17 cellular contexts compared by ENCODE assay signal in the genomic region with DNA sequence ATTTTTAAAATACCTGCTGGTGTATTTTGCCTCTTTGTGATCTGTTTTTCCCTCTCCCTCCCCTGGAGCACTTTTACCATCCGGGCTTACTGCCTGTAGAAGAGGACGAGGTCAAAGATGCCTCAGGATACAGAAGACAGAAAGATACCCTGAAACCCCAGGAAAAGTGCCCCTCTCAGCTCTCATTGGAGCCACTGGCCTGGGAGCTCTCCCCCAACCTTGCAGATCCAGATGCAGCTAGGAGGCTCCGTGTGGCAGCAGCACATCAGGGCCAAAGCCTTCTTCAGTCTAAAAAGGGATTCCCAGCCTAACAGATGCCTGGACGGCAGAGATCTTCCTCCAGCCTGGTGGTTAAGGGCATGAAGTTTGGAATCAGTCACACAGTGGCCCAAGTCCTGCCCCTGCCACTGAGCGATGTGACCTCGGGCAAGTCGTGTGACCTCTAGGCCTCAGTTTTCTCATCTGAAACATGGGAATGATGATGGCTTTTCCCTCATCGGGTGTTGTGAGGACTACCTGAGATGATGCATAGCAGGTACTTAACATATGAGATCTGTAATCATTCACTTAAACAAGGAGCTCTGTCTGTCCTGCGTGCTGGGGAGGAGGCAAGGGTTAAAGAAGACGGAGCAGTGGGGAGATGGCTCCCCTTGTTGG.
"Had no signal": no experiment of that assay in that cellular context is flagged by ENCODE, and none has a peak within 500 bp of the region (broad histone marks: within the 10 kb centered on the region; RNA-seq: fewer than 3 reads in every experiment).

No MANE protein-coding gene starts in this region.

- H3K79me2 ChIP-seq: parathyroid adenoma had no signal

- H3K9me3 ChIP-seq: left ventricle myocardium inferior, tibial nerve had no signal

- H3K27me3 ChIP-seq: brain microvascular endothelial cell had no signal

- H3K4me3 Mint-ChIP-seq: activated naive CD4-positive, alpha-beta T cell treated with anti-CD3 and anti-CD28 coated beads, Interleukin-2, amount 10 ng/mL, durations not matched to agents 7 days and 5 days; activated naive CD8-positive, alpha-beta T cell treated with anti-CD3 and anti-CD28 coated beads, Interleukin-2, amount 10 ng/mL, durations not matched to agents 7 days and 5 days; effector memory CD8-positive, alpha-beta T cell had no signal

- H3K4me1 Mint-ChIP-seq: activated naive CD4-positive, alpha-beta T cell treated with anti-CD3 and anti-CD28 coated beads, Interleukin-2, amount 10 ng/mL, durations not matched to agents 7 days and 5 days; activated naive CD8-positive, alpha-beta T cell treated with anti-CD3 and anti-CD28 coated beads, Interleukin-2, amount 10 ng/mL, durations not matched to agents 7 days and 5 days had no signal

- H2AFZ ChIP-seq: parathyroid adenoma had no signal

- H3K4me1 ChIP-seq: parathyroid adenoma had no signal

- DNase-seq: activated CD4-positive, alpha-beta T cell treated with anti-CD3 and anti-CD28 coated beads for 4 hours; activated CD4-positive, alpha-beta T cell treated with anti-CD3 and anti-CD28 coated beads, Interleukin-2, amount 50 U/mL, for 48 hours; activated CD8-positive, alpha-beta memory T cell treated with anti-CD3 and anti-CD28 coated beads for 24 hours; activated gamma-delta T cell; activated naive CD4-positive, alpha-beta T cell treated with anti-CD3 and anti-CD28 coated beads, Interleukin-2, amount 10 ng/mL, durations not matched to agents 7 days and 5 days; activated naive CD8-positive, alpha-beta T cell treated with anti-CD3 and anti-CD28 coated beads, Interleukin-2, amount 10 ng/mL, durations not matched to agents 7 days and 5 days; cortex of kidney; effector memory CD8-positive, alpha-beta T cell; left ventricle myocardium inferior; stimulated activated CD4-positive, alpha-beta T cell treated with anti-CD3 and anti-CD28 coated beads, Interleukin-2, amount 100 ng/mL, for 48 hours; stimulated activated naive CD4-positive, alpha-beta T cell treated with Interleukin-2 at 50 U/mL for 16 hours had no signal

- H3K36me3 Mint-ChIP-seq: activated naive CD4-positive, alpha-beta T cell treated with anti-CD3 and anti-CD28 coated beads, Interleukin-2, amount 10 ng/mL, durations not matched to agents 7 days and 5 days; activated naive CD8-positive, alpha-beta T cell treated with anti-CD3 and anti-CD28 coated beads, Interleukin-2, amount 10 ng/mL, durations not matched to agents 7 days and 5 days had no signal

- H3K27ac Mint-ChIP-seq: activated naive CD4-positive, alpha-beta T cell treated with anti-CD3 and anti-CD28 coated beads, Interleukin-2, amount 10 ng/mL, durations not matched to agents 7 days and 5 days; activated naive CD8-positive, alpha-beta T cell treated with anti-CD3 and anti-CD28 coated beads, Interleukin-2, amount 10 ng/mL, durations not matched to agents 7 days and 5 days; effector memory CD8-positive, alpha-beta T cell had no signal

- H3K9me3 Mint-ChIP-seq: activated naive CD4-positive, alpha-beta T cell treated with anti-CD3 and anti-CD28 coated beads, Interleukin-2, amount 10 ng/mL, durations not matched to agents 7 days and 5 days; activated naive CD8-positive, alpha-beta T cell treated with anti-CD3 and anti-CD28 coated beads, Interleukin-2, amount 10 ng/mL, durations not matched to agents 7 days and 5 days had no signal

- FAIRE-seq: astrocyte, endothelial cell of umbilical vein, islet of Langerhans had no signal

- H3K4me3 ChIP-seq: left ventricle myocardium inferior, tibial nerve had no signal

- H3K9ac ChIP-seq: parathyroid adenoma had no signal

- H3K36me3 ChIP-seq: brain microvascular endothelial cell, tibial nerve had no signal

- ATAC-seq: effector memory CD8-positive, alpha-beta T cell had no signal

- H3K27ac ChIP-seq: brain microvascular endothelial cell, left ventricle myocardium inferior, parathyroid adenoma, tibial nerve had no signal
